ENCODE assay signal across 29 cellular contexts in genomic region chr9:426976-427375, GRCh38.
"Had no signal": no experiment of that assay in that cellular context is flagged by ENCODE, and none has a peak within 500 bp of the region (broad histone marks: within the 10 kb centered on the region; RNA-seq: fewer than 3 reads in every experiment).

No MANE protein-coding gene starts in this region.

- H3K27me3 Mint-ChIP-seq: activated CD4-positive, alpha-beta T cell treated with anti-CD3 and anti-CD28 coated beads for 36 hours; activated naive CD4-positive, alpha-beta T cell treated with anti-CD3 and anti-CD28 coated beads, Interleukin-2, amount 10 ng/mL, durations not matched to agents 7 days and 5 days; central memory CD8-positive, alpha-beta T cell; naive thymus-derived CD8-positive, alpha-beta T cell had no signal

- H3K36me3 ChIP-seq: breast epithelium, right atrium auricular region had no signal

- H3K9me3 Mint-ChIP-seq: activated naive CD4-positive, alpha-beta T cell treated with anti-CD3 and anti-CD28 coated beads, Interleukin-2, amount 10 ng/mL, durations not matched to agents 7 days and 5 days; activated T-helper 1 cell treated with anti-CD3 and anti-CD28 coated beads, Interleukin-12 subunit alpha, Interleukin-12 subunit beta, Interleukin-2, Interleukin-4 antibody, amounts not matched to agents 30 ng/mL and 10 ng/mL and 1 ng/mL, durations not matched to agents 14 hours and 24 hours and 36 hours; central memory CD8-positive, alpha-beta T cell; naive thymus-derived CD8-positive, alpha-beta T cell; neural crest cell had no signal

- H3K27ac ChIP-seq: breast epithelium, epithelial cell of prostate, esophagus squamous epithelium, parathyroid adenoma, psoas muscle, right atrium auricular region, suprapubic skin, tibial artery had no signal

- H3K27me3 ChIP-seq: breast epithelium, esophagus squamous epithelium, right atrium auricular region, suprapubic skin, tibial artery had no signal

- H3K4me1 Mint-ChIP-seq: activated CD4-positive, alpha-beta T cell treated with anti-CD3 and anti-CD28 coated beads for 36 hours; activated naive CD4-positive, alpha-beta T cell treated with anti-CD3 and anti-CD28 coated beads, Interleukin-2, amount 10 ng/mL, durations not matched to agents 7 days and 5 days; central memory CD8-positive, alpha-beta T cell; neural crest cell had no signal

- ATAC-seq: naive thymus-derived CD8-positive, alpha-beta T cell; psoas muscle had no signal

- H3K4me1 ChIP-seq: breast epithelium, esophagus squamous epithelium, parathyroid adenoma, psoas muscle, right atrium auricular region, suprapubic skin, tibial artery had no signal

- H3K79me2 ChIP-seq: parathyroid adenoma had no signal

- H3K9me3 ChIP-seq: breast epithelium, esophagus squamous epithelium, psoas muscle, right atrium auricular region, suprapubic skin, tibial artery had no signal

- DNase-seq: activated CD4-positive, CD25-positive, alpha-beta regulatory T cell; activated effector memory CD4-positive, alpha-beta T cell treated with anti-CD3 and anti-CD28 coated beads, Interleukin-2, amount 50 U/mL, for 16 hours; activated naive CD4-positive, alpha-beta T cell treated with anti-CD3 and anti-CD28 coated beads, Interleukin-2, amount 10 ng/mL, durations not matched to agents 7 days and 5 days; activated T-cell treated with anti-CD3 and anti-CD28 coated beads for 4 hours; amygdala; dermis blood vessel endothelial cell; effector CD4-positive, alpha-beta T cell; esophagus squamous epithelium; foreskin melanocyte; islet precursor cell; left cardiac atrium; naive thymus-derived CD8-positive, alpha-beta T cell; occipital lobe; psoas muscle; stimulated activated CD4-positive, alpha-beta T cell treated with anti-CD3 and anti-CD28 coated beads, Interleukin-15, amount 100 ng/mL, for 24 hours; stimulated activated CD4-positive, alpha-beta T cell treated with anti-CD3 and anti-CD28 coated beads, Interleukin-2, amount 100 ng/mL, for 24 hours; stimulated activated naive CD4-positive, alpha-beta T cell; SW 1271; T-helper 2 cell; tibial artery had no signal

- H3K27ac Mint-ChIP-seq: activated CD4-positive, alpha-beta T cell treated with anti-CD3 and anti-CD28 coated beads for 36 hours; activated naive CD4-positive, alpha-beta T cell treated with anti-CD3 and anti-CD28 coated beads, Interleukin-2, amount 10 ng/mL, durations not matched to agents 7 days and 5 days; activated T-helper 1 cell treated with anti-CD3 and anti-CD28 coated beads, Interleukin-12 subunit alpha, Interleukin-12 subunit beta, Interleukin-2, Interleukin-4 antibody, amounts not matched to agents 30 ng/mL and 10 ng/mL and 1 ng/mL, durations not matched to agents 14 hours and 24 hours and 36 hours had no signal

- H3K9ac ChIP-seq: parathyroid adenoma had no signal

- H3K4me3 ChIP-seq: breast epithelium, esophagus squamous epithelium, psoas muscle, right atrium auricular region, suprapubic skin, tibial artery had no signal

- H3K4me3 Mint-ChIP-seq: activated CD4-positive, alpha-beta T cell treated with anti-CD3 and anti-CD28 coated beads for 36 hours; activated naive CD4-positive, alpha-beta T cell treated with anti-CD3 and anti-CD28 coated beads, Interleukin-2, amount 10 ng/mL, durations not matched to agents 7 days and 5 days; activated T-helper 1 cell treated with anti-CD3 and anti-CD28 coated beads, Interleukin-12 subunit alpha, Interleukin-12 subunit beta, Interleukin-2, Interleukin-4 antibody, amounts not matched to agents 30 ng/mL and 10 ng/mL and 1 ng/mL, durations not matched to agents 14 hours and 24 hours and 36 hours; central memory CD8-positive, alpha-beta T cell; naive thymus-derived CD8-positive, alpha-beta T cell; neural crest cell had no signal
